Comparison of ENCODE assay signal across 8 cellular contexts in genomic region chr1:204409878-204410763, GRCh38. TPM values are rescaled to one million over a fixed set of nuclear protein-coding genes. Genes with fewer than 3 reads are reported as not detected.
DNase-seq lines count a peak whose midpoint lies in the region; ATAC-seq and TF ChIP-seq lines count a peak whose summit lies in the region.

No MANE protein-coding gene starts in this region.

- H3K36me3 ChIP-seq in HUES6 (ENCODE audit: control insufficient read depth, insufficient read depth, low read length) (peaks cover 42% of the 10 kb centered on the region), brain microvascular endothelial cell (replicated peaks) (peaks cover 7% of the 10 kb centered on the region), mesodermal cell (ENCODE audit: control insufficient read depth, insufficient read depth, low read length) (peaks cover 26% of the 10 kb centered on the region)

- peak overlapping the region; percentile 96 for H3K9ac ChIP-seq in HUES6 (ENCODE audit: low read length)

- DNase-seq in brain microvascular endothelial cell: peak; percentile 13
- no peak for DNase-seq in stimulated activated CD4-positive, alpha-beta T cell treated with anti-CD3 and anti-CD28 coated beads, Interleukin-4, amount 100 ng/mL, for 24 hours

- in situ Hi-C loops in brain microvascular endothelial cell (cut with HindIII; ENCODE audit: low pct_ligation_motif_present, low sequenced_read_pairs): no loop called here

- TF ChIP-seq CTCF in 22Rv1 (IDR thresholded peaks at IDR 0.05) (no peak), brain microvascular endothelial cell (IDR thresholded peaks at IDR 0.05; ENCODE audit: low read depth, low read length, missing control alignments) (no peak)

- ATAC-seq in GM21360 (IDR thresholded peaks at IDR 0.05; ENCODE audit: unreplicated experiment) (no peak), HG03095 (IDR thresholded peaks at IDR 0.05; ENCODE audit: unreplicated experiment) (no peak), GM18868 (IDR thresholded peaks at IDR 0.05; ENCODE audit: unreplicated experiment) (no peak)

- no peaks in the 10 kb centered on the region for H3K27me3 ChIP-seq in HUES6 (ENCODE audit: control insufficient read depth, insufficient read depth, low read length)
- no peaks in the 10 kb centered on the region for H3K27me3 ChIP-seq in brain microvascular endothelial cell (replicated peaks)

- H3K27ac ChIP-seq in 22Rv1 (peak overlapping the region; percentile 91), HUES6 (ENCODE audit: low read depth, low read length) (peak overlapping the region; percentile 94; the same call in 1 of the 2 replicates), brain microvascular endothelial cell (peak overlapping the region; percentile 97), mesodermal cell (ENCODE audit: low read depth, low read length, severe bottlenecking) (peak overlapping the region; percentile 97)

- H3K9me3 ChIP-seq in HUES6 (ENCODE audit: control insufficient read depth, insufficient read depth, low read depth, low read length): no peaks in the 10 kb centered on the region
- no peaks in the 10 kb centered on the region for H3K9me3 ChIP-seq in mesodermal cell (ENCODE audit: control insufficient read depth, low read length)

- H3K4me1 ChIP-seq in HUES6 (ENCODE audit: control insufficient read depth, insufficient read depth, low read length) (peaks cover 6% of the 10 kb centered on the region), mesodermal cell (ENCODE audit: control insufficient read depth, insufficient read depth, low read length, poor library complexity, severe bottlenecking) (no peaks in the 10 kb centered on the region)

- H3K4me3 ChIP-seq in HUES6 (ENCODE audit: low read depth, low read length) (peak overlapping the region; percentile 94), brain microvascular endothelial cell (ENCODE audit: low read depth, low read length) (peak overlapping the region; percentile 100), mesodermal cell (ENCODE audit: extremely low read depth, insufficient read depth, low read length, poor library complexity, severe bottlenecking) (peak overlapping the region; percentile 95)

- WGBS in mesodermal cell (ENCODE audit: insufficient coverage in 2 of 2), 2 experiments: 0% methylated on average over 6 to 10 of the region's 10 CpGs

RNA-seq across cellular contexts. Expression of gene PPP1R15B, which starts 1.5 kb away (rescaled TPM):
- polyA plus RNA-seq in mesodermal cell (2013, experiment 1 of 2): 22.3 TPM
- polyA plus RNA-seq in mesodermal cell (2013, experiment 2 of 2): 22.4 TPM

RNA-seq across cellular contexts. Expression of gene PLEKHA6, which starts 50.4 kb away (rescaled TPM):
- polyA plus RNA-seq in mesodermal cell (2013, experiment 1 of 2): 7.6 TPM
- 9.2 TPM for polyA plus RNA-seq in mesodermal cell (2013, experiment 2 of 2)
